1 cellular context compared by ENCODE assay signal in genomic region chr7:121261207-121261884, GRCh38.
TF ChIP-seq lines count a peak whose summit lies in the region.

No MANE protein-coding gene starts in this region.

TF ChIP-seq in IMR-90, 13 proteins besides CTCF, POLR2A, EP300 and RAD21:
- TF ChIP-seq RFX5 (IDR thresholded peaks at IDR 0.05; ENCODE audit: low read depth, low read length) (no peak), MXI1 (IDR thresholded peaks at IDR 0.05; ENCODE audit: borderline replicate concordance, low read depth, low read length) (no peak), MAFK (IDR thresholded peaks at IDR 0.05; ENCODE audit: low read depth, low read length) (no peak), SMC3 (IDR thresholded peaks at IDR 0.05; ENCODE audit: low read depth, low read length) (no peak), RCOR1 (IDR thresholded peaks at IDR 0.05; ENCODE audit: insufficient replicate concordance, low read length) (no peak), BHLHE40 (IDR thresholded peaks at IDR 0.05; ENCODE audit: low read depth, low read length) (no peak), ELK1 (IDR thresholded peaks at IDR 0.05; ENCODE audit: borderline replicate concordance, low read depth, low read length) (no peak), NFE2L2 (IDR thresholded peaks at IDR 0.05; ENCODE audit: low read depth, low read length) (no peak), USF2 (IDR thresholded peaks at IDR 0.05; ENCODE audit: low read depth, low read length) (no peak), CEBPB (IDR thresholded peaks at IDR 0.05; ENCODE audit: low read depth, low read length) (no peak), FOS (IDR thresholded peaks at IDR 0.05; ENCODE audit: low read depth, low read length) (no peak), CHD1 (IDR thresholded peaks at IDR 0.05; ENCODE audit: low read depth, low read length) (no peak), MAZ (IDR thresholded peaks at IDR 0.05; ENCODE audit: borderline replicate concordance, low read depth, low read length) (no peak)
